Comparison of ENCODE assay signal across 8 cellular contexts in genomic region chr12:13211859-13212664, GRCh38. TPM values are rescaled to one million over a fixed set of nuclear protein-coding genes. Genes with fewer than 3 reads are reported as not detected.
DNase-seq lines count a peak whose midpoint lies in the region; ATAC-seq and TF ChIP-seq lines count a peak whose summit lies in the region.

No MANE protein-coding gene starts in this region.

- peaks cover 0 to 55% of the 10 kb centered on the region in 2 donors for H3K36me3 ChIP-seq in left lung

- H3K9me3 Mint-ChIP-seq in WTC11, result peaks cover 9% of the 10 kb centered on the region

- no peak overlapping the region; the same call in 1 of the 2 replicates for H3K4me3 Mint-ChIP-seq in WTC11

- no peak overlapping the region for H3K27ac ChIP-seq in caudate nucleus (ENCODE audit: low read depth, low read length)
- no peak overlapping the region for H3K27ac ChIP-seq in left lung

- H3K4me1 Mint-ChIP-seq in WTC11, result peaks cover 31% of the 10 kb centered on the region

- peaks cover 31 to 52% of the 10 kb centered on the region in 2 donors for H3K4me1 ChIP-seq in left lung

- peak; percentile 27 for ATAC-seq in WTC11
- peak; percentile 69 for ATAC-seq in left lung
- ATAC-seq in HG03039 (IDR thresholded peaks at IDR 0.05; ENCODE audit: unreplicated experiment), result no peak

- TF ChIP-seq CTCF in WTC11 (IDR thresholded peaks at IDR 0.05) (peak; percentile 49; the same call in 1 of the 2 replicates), left lung (IDR thresholded peaks at IDR 0.05) (peak; percentile 67 to 74)

- intact Hi-C loops in left lung (cut with DNase I), result no loop called here

- no peaks in the 10 kb centered on the region for H3K27me3 ChIP-seq in left lung

- POLR2A ChIA-PET in WTC11 (lab: Charles Lee), result interaction anchor here (0.8 kb wide), 1 partner anchor 226 kb away, joined by 3 read pairs; no protein-coding TSS in a partner anchor

- H3K27ac Mint-ChIP-seq in WTC11, result peak overlapping the region; percentile 82

- peaks cover 3% of the 10 kb centered on the region; the same call in 1 of the 2 replicates for H3K36me3 Mint-ChIP-seq in WTC11

- DNase-seq in ACHN (peak; percentile 89), GM19240 (ENCODE audit: insufficient read length, low spot score) (peak; percentile 28), NCI-H2171 (lab: John Stamatoyannopoulos, UW) (peak; percentile 36), WTC11 (ENCODE audit: low spot score) (peak; percentile 68), caudate nucleus (lab: John Stamatoyannopoulos, UW) (peak in 46 of 61 donors; percentile 2 to 77 (median 32)), left lung (no peak)
- DNase-seq in stimulated activated CD4-positive, alpha-beta T cell treated with anti-CD3 and anti-CD28 coated beads, TNF-alpha, amount 100 ng/mL, for 24 hours (ENCODE audit: low read depth in 3 of 3), result peak; percentile 37 to 64 (median 55)

- no peaks in the 10 kb centered on the region for H3K9me3 ChIP-seq in left lung

- CTCF ChIA-PET in WTC11 (lab: Charles Lee), result interaction anchor here (0.5 to 4.1 kb wide), 68 partner anchors 9 to 1066 kb away, joined by 3 to 47 read pairs (median 5); partner anchors contain the start of genes FAM234B, GPRC5A, GRIN2B and GSG1

- H3K27me3 Mint-ChIP-seq in WTC11 (ENCODE audit: low read depth), result no peaks in the 10 kb centered on the region

- in situ Hi-C loops in ACHN (cut with HindIII; ENCODE audit: low pct_ligation_motif_present, low pct_unique_long_range_greater_than_20kb, low sequenced_read_pairs), result loop anchor here (25.0 kb wide), 2 partner anchors 200 to 300 kb away; partner anchors contain the start of gene HEBP1

- no peak overlapping the region for H3K4me3 ChIP-seq in left lung

TF ChIP-seq in WTC11, 78 proteins besides CTCF, POLR2A, EP300 and RAD21:
- TF ChIP-seq ETV6 (CRISPR knock-in tag; IDR thresholded peaks at IDR 0.05) (no peak), ZNF263 (CRISPR knock-in tag; IDR thresholded peaks at IDR 0.05; ENCODE audit: low read depth) (no peak), E2F1 (CRISPR knock-in tag; IDR thresholded peaks at IDR 0.05) (no peak), USF1 (CRISPR knock-in tag; IDR thresholded peaks at IDR 0.05) (no peak), MXD4 (CRISPR knock-in tag; IDR thresholded peaks at IDR 0.05; ENCODE audit: borderline replicate concordance) (no peak), AR (CRISPR knock-in tag; IDR thresholded peaks at IDR 0.05) (no peak), JUN (CRISPR knock-in tag; IDR thresholded peaks at IDR 0.05) (no peak), NFATC4 (CRISPR knock-in tag; IDR thresholded peaks at IDR 0.05) (no peak)

RNA-seq across cellular contexts. Expression of gene EMP1, which starts 15.5 kb away (rescaled TPM):
- 0.66 to 1.4 TPM (median 1.4 TPM) in 3 replicates for total RNA-seq in WTC11 (2021)
- 100 to 1,000 TPM; 276 to 369 TPM for total RNA-seq in left lung

Comparison
In these comparisons a context has a peak if more than half of its experiments do, and no peak if none do; other contexts are left out.
1. DNase-seq: peak in ACHN (single experiment), GM19240 (single experiment), NCI-H2171 (single experiment), WTC11 (single experiment), caudate nucleus (46 of 61) and stimulated activated CD4-positive, alpha-beta T cell treated with anti-CD3 and anti-CD28 coated beads, TNF-alpha, amount 100 ng/mL, for 24 hours (3 of 3); none in left lung (0 of 2).
2. RNA of gene EMP1, which starts 15.5 kb away (total RNA-seq): 276 to 369 TPM in left lung; 0.66 to 1.4 TPM in WTC11; every median in the first group is over 100 times any median in the second.